ENCODE assay signal across 1 cellular context in the genomic region with DNA sequence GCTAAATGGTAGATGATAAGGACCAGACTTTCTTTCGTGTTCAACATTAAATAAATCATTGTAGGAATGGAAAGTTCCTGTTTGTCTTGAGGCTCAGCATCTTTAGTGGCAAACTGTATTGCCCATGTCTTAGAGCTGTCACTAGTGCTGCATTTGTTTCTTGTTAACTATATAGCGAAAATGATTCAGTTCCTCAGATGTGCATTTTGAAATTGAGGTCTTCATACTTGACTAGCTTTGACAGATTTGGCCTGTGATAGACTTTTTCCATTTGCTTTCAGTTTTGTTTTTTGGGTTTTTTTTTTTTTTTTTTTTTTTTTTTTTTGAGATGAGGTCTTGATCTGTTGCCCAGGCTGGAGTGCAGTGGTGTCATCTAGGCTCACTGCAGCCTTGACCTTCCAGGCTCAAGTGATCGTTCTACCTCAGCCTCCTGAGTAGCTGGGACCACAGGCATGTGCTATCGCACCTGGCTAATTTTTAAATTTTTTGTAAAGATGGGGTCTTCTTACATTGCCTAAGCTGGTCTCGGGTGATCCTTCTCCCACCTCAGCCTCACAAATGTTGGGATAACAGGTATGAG.
TF ChIP-seq lines count a peak whose summit lies in the region.

No MANE protein-coding gene starts in this region.

TF ChIP-seq in GM12878, 131 proteins besides CTCF, POLR2A, EP300 and RAD21:
- peak; percentile 84 for TF ChIP-seq ZNF384 (IDR thresholded peaks at IDR 0.05; ENCODE audit: borderline replicate concordance, low read depth, low read length)
- TF ChIP-seq, protein P1, sequence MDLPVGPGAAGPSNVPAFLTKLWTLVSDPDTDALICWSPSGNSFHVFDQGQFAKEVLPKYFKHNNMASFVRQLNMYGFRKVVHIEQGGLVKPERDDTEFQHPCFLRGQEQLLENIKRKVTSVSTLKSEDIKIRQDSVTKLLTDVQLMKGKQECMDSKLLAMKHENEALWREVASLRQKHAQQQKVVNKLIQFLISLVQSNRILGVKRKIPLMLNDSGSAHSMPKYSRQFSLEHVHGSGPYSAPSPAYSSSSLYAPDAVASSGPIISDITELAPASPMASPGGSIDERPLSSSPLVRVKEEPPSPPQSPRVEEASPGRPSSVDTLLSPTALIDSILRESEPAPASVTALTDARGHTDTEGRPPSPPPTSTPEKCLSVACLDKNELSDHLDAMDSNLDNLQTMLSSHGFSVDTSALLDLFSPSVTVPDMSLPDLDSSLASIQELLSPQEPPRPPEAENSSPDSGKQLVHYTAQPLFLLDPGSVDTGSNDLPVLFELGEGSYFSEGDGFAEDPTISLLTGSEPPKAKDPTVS (IDR thresholded peaks at IDR 0.05; ENCODE audit: low read depth, low read length): no peak
- TF ChIP-seq, protein P2, sequence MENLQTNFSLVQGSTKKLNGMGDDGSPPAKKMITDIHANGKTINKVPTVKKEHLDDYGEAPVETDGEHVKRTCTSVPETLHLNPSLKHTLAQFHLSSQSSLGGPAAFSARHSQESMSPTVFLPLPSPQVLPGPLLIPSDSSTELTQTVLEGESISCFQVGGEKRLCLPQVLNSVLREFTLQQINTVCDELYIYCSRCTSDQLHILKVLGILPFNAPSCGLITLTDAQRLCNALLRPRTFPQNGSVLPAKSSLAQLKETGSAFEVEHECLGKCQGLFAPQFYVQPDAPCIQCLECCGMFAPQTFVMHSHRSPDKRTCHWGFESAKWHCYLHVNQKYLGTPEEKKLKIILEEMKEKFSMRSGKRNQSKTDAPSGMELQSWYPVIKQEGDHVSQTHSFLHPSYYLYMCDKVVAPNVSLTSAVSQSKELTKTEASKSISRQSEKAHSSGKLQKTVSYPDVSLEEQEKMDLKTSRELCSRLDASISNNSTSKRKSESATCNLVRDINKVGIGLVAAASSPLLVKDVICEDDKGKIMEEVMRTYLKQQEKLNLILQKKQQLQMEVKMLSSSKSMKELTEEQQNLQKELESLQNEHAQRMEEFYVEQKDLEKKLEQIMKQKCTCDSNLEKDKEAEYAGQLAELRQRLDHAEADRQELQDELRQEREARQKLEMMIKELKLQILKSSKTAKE (IDR thresholded peaks at IDR 0.05; ENCODE audit: low read depth, poor library complexity, severe bottlenecking): no peak
- TF ChIP-seq NR2C2 (IDR thresholded peaks at IDR 0.05; ENCODE audit: borderline replicate concordance, control insufficient read depth, insufficient read length, low read depth): no peak
- TF ChIP-seq, protein P3, sequence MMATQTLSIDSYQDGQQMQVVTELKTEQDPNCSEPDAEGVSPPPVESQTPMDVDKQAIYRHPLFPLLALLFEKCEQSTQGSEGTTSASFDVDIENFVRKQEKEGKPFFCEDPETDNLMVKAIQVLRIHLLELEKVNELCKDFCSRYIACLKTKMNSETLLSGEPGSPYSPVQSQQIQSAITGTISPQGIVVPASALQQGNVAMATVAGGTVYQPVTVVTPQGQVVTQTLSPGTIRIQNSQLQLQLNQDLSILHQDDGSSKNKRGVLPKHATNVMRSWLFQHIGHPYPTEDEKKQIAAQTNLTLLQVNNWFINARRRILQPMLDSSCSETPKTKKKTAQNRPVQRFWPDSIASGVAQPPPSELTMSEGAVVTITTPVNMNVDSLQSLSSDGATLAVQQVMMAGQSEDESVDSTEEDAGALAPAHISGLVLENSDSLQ (IDR thresholded peaks at IDR 0.05): peak; percentile 63; the same call in 1 of the 2 replicates
- no peak for TF ChIP-seq CBFB (IDR thresholded peaks at IDR 0.05; ENCODE audit: low read depth)
- no peak for TF ChIP-seq CHD1 (IDR thresholded peaks at IDR 0.05; ENCODE audit: low read depth, low read length)
- TF ChIP-seq FOXM1 (IDR thresholded peaks at IDR 0.05; ENCODE audit: low read depth, low read length): no peak
- TF ChIP-seq IRF4 (IDR thresholded peaks at IDR 0.05; ENCODE audit: low read depth, low read length): no peak
- no peak for TF ChIP-seq JUNB (IDR thresholded peaks at IDR 0.05)
TF ChIP-seq in GM12878: peak in this region for 2.
